ENCODE assay signal across 16 cellular contexts in the genomic region with DNA sequence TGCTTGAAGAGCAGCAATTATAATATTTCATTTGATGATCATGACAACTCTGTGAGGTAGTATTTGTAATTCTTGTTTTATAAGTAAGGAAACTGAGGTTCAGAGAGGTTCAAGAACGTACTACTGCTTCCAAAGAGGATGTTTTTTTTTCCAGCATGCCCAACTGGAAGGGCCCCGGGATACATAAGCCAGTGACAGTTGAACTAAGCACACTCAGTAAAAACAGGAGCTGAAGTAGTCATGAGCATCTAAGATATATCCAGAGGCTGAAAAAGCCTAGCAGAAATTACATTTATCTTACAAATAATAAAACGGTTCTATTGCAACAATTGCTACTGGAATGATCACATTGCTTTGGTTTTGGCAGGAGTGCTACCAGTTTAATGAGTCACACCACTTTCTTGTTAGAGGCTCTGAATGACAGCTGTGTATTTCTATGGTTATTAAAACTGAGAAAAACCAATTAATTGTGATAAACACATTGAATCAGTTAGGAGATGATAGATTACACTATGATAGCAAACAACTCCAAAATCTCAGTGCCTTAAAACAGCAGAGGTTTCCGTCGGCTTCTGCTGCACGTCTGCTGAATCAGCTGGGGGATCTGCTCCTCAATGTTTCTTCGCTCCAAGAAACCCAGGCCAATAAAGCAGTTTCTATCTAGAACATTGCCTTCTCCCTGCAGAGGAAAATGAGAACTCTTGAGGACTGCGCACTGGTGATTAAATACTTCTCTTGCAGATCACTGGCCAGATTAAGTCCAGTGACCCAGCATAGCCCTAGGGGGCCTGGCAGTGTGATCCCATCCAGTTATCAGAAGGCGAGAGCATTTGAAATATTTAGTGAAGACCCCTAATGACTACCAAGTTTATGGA.
A peak's percentile ranks its signal among the peaks of the same experiment; 100 is the strongest.
DNase-seq lines count a peak whose midpoint lies in the region; ATAC-seq and TF ChIP-seq lines count a peak whose summit lies in the region.
"Had no signal": no experiment of that assay in that cellular context is flagged by ENCODE, and none has a peak within 500 bp of the region (broad histone marks: within the 10 kb centered on the region; RNA-seq: fewer than 3 reads in every experiment).

No MANE protein-coding gene starts in this region.

- peak; percentile 53 for DNase-seq in GM04504 (ENCODE audit: low read depth)
- DNase-seq in fibroblast of peridontal ligament (ENCODE audit: extremely low read depth), result peak; percentile 79
- no peak for DNase-seq in sigmoid colon
- DNase-seq in activated T-cell treated with anti-CD3 and anti-CD28 coated beads, Interleukin-2, amount 50 U/mL, for 72 hours, result no peak
- no peak for DNase-seq in stomach
- DNase-seq in cortex of kidney (lab: John Stamatoyannopoulos, UW), result no peak
- DNase-seq: activated CD4-positive, alpha-beta T cell treated with anti-CD3 and anti-CD28 coated beads for 48 hours; DMS53; NCI-H2081 treated with DMSO at 0.1 percent for 48 hours; NCI-H748 treated with DMSO at 0.1 percent for 48 hours; RPMI8226; T-helper 2 cell; testis had no signal

- WGBS in sigmoid colon, 2 donors, result 72 to 80% methylated on average over 9 of the region's 9 CpGs
- WGBS in stomach, 5 donors, result 60 to 76% (median 69%) methylated on average over 9 of the region's 9 CpGs

- no peaks in the 10 kb centered on the region for H3K4me1 Mint-ChIP-seq in activated T-cell treated with anti-CD3 and anti-CD28 coated beads, Interleukin-2, amount 50 U/mL, for 72 hours (ENCODE audit: low read depth)

- TF ChIP-seq EP300 in sigmoid colon (IDR thresholded peaks at IDR 0.05) (no peak), stomach (IDR thresholded peaks at IDR 0.05) (no peak)

- intact Hi-C loops in sigmoid colon (cut with DNase I) (loop anchor here (10.0 kb wide), 3 partner anchors 418 to 672 kb away; a partner anchor contains a TSS), stomach (cut with DNase I; ENCODE audit: low total_unique reads) (no loop called here)

- ATAC-seq in GM19463 (IDR thresholded peaks at IDR 0.05; ENCODE audit: unreplicated experiment), result no peak
- no peak for ATAC-seq in activated T-cell treated with anti-CD3 and anti-CD28 coated beads, Interleukin-2, amount 50 U/mL, for 72 hours (replicated peaks in 1 of 2)

- H3K27ac ChIP-seq in VCaP (0 out of 2 replicates have a peak overlapping the region, but pooled peaks have one; percentile 14), sigmoid colon (peak overlapping the region in 3 of 4 donors; percentile 36 to 56 (median 41)), stomach (peak overlapping the region in 1 of 5 donors; percentile 12)
- H3K27ac ChIP-seq: BLaER1 treated with 17β-estradiol and CSF1 and Interleukin-3, amounts not matched to agents 10 nM and 100 nM; testis had no signal

- TF ChIP-seq POLR2A in sigmoid colon (IDR thresholded peaks at IDR 0.05), result no peak
- no peak for TF ChIP-seq POLR2A in stomach (IDR thresholded peaks at IDR 0.05)

- no peak overlapping the region for H3K4me3 ChIP-seq in sigmoid colon
- no peak overlapping the region for H3K4me3 ChIP-seq in stomach
- H3K4me3 ChIP-seq: BLaER1 treated with 17β-estradiol and CSF1 and Interleukin-3, amounts not matched to agents 10 nM and 100 nM; testis had no signal

- H3K4me3 Mint-ChIP-seq in activated T-cell treated with anti-CD3 and anti-CD28 coated beads, Interleukin-2, amount 50 U/mL, for 72 hours, result no peak overlapping the region

- peaks cover 0 to 28% (median 27%) of the 10 kb centered on the region in 4 donors for H3K4me1 ChIP-seq in sigmoid colon
- H3K4me1 ChIP-seq in stomach, result peaks cover 0 to 23% (median 6%) of the 10 kb centered on the region in 4 donors

- H3K27ac Mint-ChIP-seq in activated T-cell treated with anti-CD3 and anti-CD28 coated beads, Interleukin-2, amount 50 U/mL, for 72 hours, result no peak overlapping the region

- H3K27me3 ChIP-seq in sigmoid colon (no peaks in the 10 kb centered on the region), stomach (no peaks in the 10 kb centered on the region)
- H3K27me3 ChIP-seq: BLaER1 treated with 17β-estradiol and CSF1 and Interleukin-3, amounts not matched to agents 10 nM and 100 nM; testis had no signal

- H3K36me3 Mint-ChIP-seq in activated T-cell treated with anti-CD3 and anti-CD28 coated beads, Interleukin-2, amount 50 U/mL, for 72 hours (ENCODE audit: insufficient read depth in 2 of 2), result no peaks in the 10 kb centered on the region

- H3K9me3 Mint-ChIP-seq in activated T-cell treated with anti-CD3 and anti-CD28 coated beads, Interleukin-2, amount 50 U/mL, for 72 hours, result no peaks in the 10 kb centered on the region

- TF ChIP-seq CTCF in VCaP (conservative IDR thresholded peaks at IDR 0.05) (no peak), sigmoid colon (IDR thresholded peaks at IDR 0.05) (no peak), stomach (IDR thresholded peaks at IDR 0.05) (no peak)

- H3K27me3 Mint-ChIP-seq in activated T-cell treated with anti-CD3 and anti-CD28 coated beads, Interleukin-2, amount 50 U/mL, for 72 hours (ENCODE audit: low read depth), result no peaks in the 10 kb centered on the region

- no peaks in the 10 kb centered on the region for H3K36me3 ChIP-seq in sigmoid colon
- H3K36me3 ChIP-seq in stomach, result no peaks in the 10 kb centered on the region
- H3K36me3 ChIP-seq: BLaER1 treated with 17β-estradiol and CSF1 and Interleukin-3, amounts not matched to agents 10 nM and 100 nM had no signal

- H3K9me3 ChIP-seq in sigmoid colon (no peaks in the 10 kb centered on the region), stomach (no peaks in the 10 kb centered on the region)
- H3K9me3 ChIP-seq: BLaER1 treated with 17β-estradiol and CSF1 and Interleukin-3, amounts not matched to agents 10 nM and 100 nM; testis had no signal

Comparison
In these comparisons a context has a peak if more than half of its experiments do, and no peak if none do; other contexts are left out.
1. DNase-seq: peak in GM04504 (single experiment) and fibroblast of peridontal ligament (single experiment); none in sigmoid colon (single experiment), activated T-cell treated with anti-CD3 and anti-CD28 coated beads, Interleukin-2, amount 50 U/mL, for 72 hours (0 of 2), stomach (single experiment) and cortex of kidney (single experiment).